ENCODE assay signal across 9 cellular contexts in the genomic region with DNA sequence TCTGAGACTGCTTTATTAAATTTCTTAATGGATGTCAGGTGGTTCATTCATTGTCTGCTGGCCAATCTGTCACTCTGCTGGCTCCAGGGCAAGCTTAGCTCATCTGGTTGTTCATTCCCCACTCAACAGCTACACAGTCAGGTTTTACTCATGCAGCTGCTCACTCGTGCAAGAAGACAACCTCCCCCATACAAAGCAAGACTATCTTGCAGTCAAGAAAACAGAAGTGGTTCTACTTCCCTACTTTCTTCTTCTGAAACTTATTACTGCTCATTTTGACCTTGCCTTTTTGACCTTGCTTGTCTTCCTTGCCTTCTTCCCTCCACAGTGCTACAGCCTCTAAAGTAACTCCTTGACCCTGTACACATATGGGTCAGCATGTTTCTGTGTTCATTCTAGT.
DNase-seq lines count a peak whose midpoint lies in the region; ATAC-seq, FAIRE-seq and TF ChIP-seq lines count a peak whose summit lies in the region.
"Had no signal": no experiment of that assay in that cellular context is flagged by ENCODE, and none has a peak within 500 bp of the region (broad histone marks: within the 10 kb centered on the region; RNA-seq: fewer than 3 reads in every experiment).

No MANE protein-coding gene starts in this region.

- H3K27me3 ChIP-seq in stomach: no peaks in the 10 kb centered on the region

- no peak for TF ChIP-seq EP300 in stomach (IDR thresholded peaks at IDR 0.05)

- no peak for TF ChIP-seq POLR2A in GM12892 (IDR thresholded peaks at IDR 0.05; ENCODE audit: low read depth, low read length)
- TF ChIP-seq POLR2A in stomach (IDR thresholded peaks at IDR 0.05): no peak

- WGBS in stomach, 5 donors: 61 to 82% (median 71%) methylated on average over 1 of the region's 1 CpG

- H3K36me3 ChIP-seq in stomach: peaks cover 3 to 31% (median 21%) of the 10 kb centered on the region in 4 donors

- H3K36me3 Mint-ChIP-seq in type B pancreatic cell: peaks cover 42% of the 10 kb centered on the region

- peak; percentile 86 for ATAC-seq in GM21786 (IDR thresholded peaks at IDR 0.05; ENCODE audit: unreplicated experiment)

- no peaks in the 10 kb centered on the region for H3K4me1 ChIP-seq in stomach

- H3K9me3 Mint-ChIP-seq in type B pancreatic cell: no peaks in the 10 kb centered on the region

- peak; percentile 29 for DNase-seq in GM12892 (ENCODE audit: insufficient read length)
- DNase-seq in Kasumi-1 (lab: John Stamatoyannopoulos, UW): peak; percentile 89 to 91
- peak; percentile 73 for DNase-seq in germinal center (ENCODE audit: low spot score)
- no peak for DNase-seq in type B pancreatic cell (ENCODE audit: extremely low spot score, unreplicated experiment)
- no peak for DNase-seq in nucleus accumbens (lab: John Stamatoyannopoulos, UW)
- no peak for DNase-seq in cortex of kidney (lab: John Stamatoyannopoulos, UW)
- DNase-seq in stomach: no peak

- intact Hi-C loops in stomach (cut with DNase I; ENCODE audit: low total_unique reads): no loop called here

- H3K27ac ChIP-seq in stomach: peak overlapping the region in 1 of 5 donors; percentile 48

- no peaks in the 10 kb centered on the region for H3K9me3 ChIP-seq in stomach

- H3K4me1 Mint-ChIP-seq in type B pancreatic cell (ENCODE audit: unreplicated experiment): no peaks in the 10 kb centered on the region

- H3K27me3 Mint-ChIP-seq in type B pancreatic cell: no peaks in the 10 kb centered on the region
- H3K27me3 Mint-ChIP-seq: activated naive CD8-positive, alpha-beta T cell had no signal

- H3K4me3 Mint-ChIP-seq in type B pancreatic cell: no peak overlapping the region
- H3K4me3 Mint-ChIP-seq: activated naive CD8-positive, alpha-beta T cell had no signal

- no peak overlapping the region for H3K27ac Mint-ChIP-seq in type B pancreatic cell
- H3K27ac Mint-ChIP-seq: activated naive CD8-positive, alpha-beta T cell had no signal

- FAIRE-seq in GM12892 (lab: Jason Lieb, UNC): peak; percentile 97

- no peak for TF ChIP-seq CTCF in type B pancreatic cell (conservative IDR thresholded peaks at IDR 0.05)
- no peak for TF ChIP-seq CTCF in stomach (IDR thresholded peaks at IDR 0.05)

- H3K4me3 ChIP-seq in stomach: no peak overlapping the region

Comparison
In these comparisons a context has a peak if more than half of its experiments do, and no peak if none do; other contexts are left out.
1. DNase-seq: peak in GM12892 (single experiment), Kasumi-1 (2 of 2) and germinal center (single experiment); none in type B pancreatic cell (single experiment), nucleus accumbens (0 of 56), cortex of kidney (single experiment) and stomach (single experiment).